Comparison of ENCODE assay signal across 19 cellular contexts in the genomic region with DNA sequence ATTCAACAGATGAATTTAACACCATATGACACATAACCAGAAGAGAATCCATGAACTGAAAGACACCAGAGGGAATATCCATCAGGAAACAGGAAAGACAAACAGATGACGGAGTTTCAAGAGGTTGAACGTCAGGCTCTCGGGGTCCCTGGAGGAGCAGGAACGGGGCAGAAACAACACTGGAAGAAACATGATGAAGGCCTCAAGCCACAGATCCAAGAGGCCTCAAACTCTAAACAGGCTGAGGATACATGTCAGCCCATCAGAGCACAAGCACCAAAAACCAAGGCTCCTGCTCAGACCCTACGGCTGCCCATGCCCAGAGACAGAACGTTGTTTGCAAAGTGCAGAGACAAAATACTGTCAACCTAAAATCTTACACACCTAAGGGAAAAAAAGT. TPM values are rescaled to one million over a fixed set of nuclear protein-coding genes. Genes with fewer than 3 reads are reported as not detected.
DNase-seq lines count a peak whose midpoint lies in the region; ATAC-seq and TF ChIP-seq lines count a peak whose summit lies in the region.
"Had no signal": no experiment of that assay in that cellular context is flagged by ENCODE, and none has a peak within 500 bp of the region (broad histone marks: within the 10 kb centered on the region; RNA-seq: fewer than 3 reads in every experiment).

No MANE protein-coding gene starts in this region.

- no peak overlapping the region for H3K9ac ChIP-seq in rectal smooth muscle tissue (ENCODE audit: low read length)

- no peak for TF ChIP-seq CTCF in CD4-positive, alpha-beta T cell (IDR thresholded peaks at IDR 0.05)
- no peak for TF ChIP-seq CTCF in RWPE2 (IDR thresholded peaks at IDR 0.05; ENCODE audit: poor library complexity, severe bottlenecking)

- CTCF ChIA-PET in CD4-positive, alpha-beta T cell (lab: Charles Lee): no interaction called here

- intact Hi-C loops in CD4-positive, alpha-beta T cell (cut with DNase I, micrococcal nuclease): no loop called here

- H3K4me3 ChIP-seq in RWPE2 (ENCODE audit: severe bottlenecking) (no peak overlapping the region), rectal smooth muscle tissue (ENCODE audit: low read length) (no peak overlapping the region)
- H3K4me3 ChIP-seq: upper lobe of left lung had no signal

- POLR2A ChIA-PET in CD4-positive, alpha-beta T cell (lab: Charles Lee): no interaction called here

- no peaks in the 10 kb centered on the region for H3K27me3 ChIP-seq in CD4-positive, alpha-beta T cell (ENCODE audit: control insufficient read depth, insufficient read depth, low read length)
- H3K27me3 ChIP-seq in RWPE2 (ENCODE audit: insufficient read depth, poor library complexity, severe bottlenecking): no peaks in the 10 kb centered on the region
- H3K27me3 ChIP-seq in rectal smooth muscle tissue (ENCODE audit: control insufficient read depth, insufficient read depth, low read length): no peaks in the 10 kb centered on the region
- H3K27me3 ChIP-seq: upper lobe of left lung had no signal

- H3K4me1 ChIP-seq in RWPE2 (ENCODE audit: insufficient read depth, poor library complexity, severe bottlenecking) (peaks cover 6% of the 10 kb centered on the region), rectal smooth muscle tissue (ENCODE audit: control insufficient read depth, insufficient read depth, low read length) (peaks cover 10% of the 10 kb centered on the region)

- H3K36me3 Mint-ChIP-seq in CD4-positive, alpha-beta T cell (ENCODE audit: low read depth): peaks cover 32% of the 10 kb centered on the region
- H3K36me3 Mint-ChIP-seq: natural killer cell treated with Interleukin-12 subunit alpha and Interleukin-12 subunit beta and Interleukin-15 and Interleukin-18, amount 100 ng/mL, for 72 hours had no signal

- H3K9me3 Mint-ChIP-seq in CD4-positive, alpha-beta T cell: no peaks in the 10 kb centered on the region
- H3K9me3 Mint-ChIP-seq: activated CD4-positive, alpha-beta T cell treated with anti-CD3 and anti-CD28 coated beads, Interleukin-2, amount 10 ng/mL, durations not matched to agents 24 days and 14 days; activated naive CD8-positive, alpha-beta T cell treated with anti-CD3 and anti-CD28 coated beads, Interleukin-2, amount 10 ng/mL, durations not matched to agents 7 days and 5 days; natural killer cell treated with Interleukin-12 subunit alpha and Interleukin-12 subunit beta and Interleukin-15 and Interleukin-18, amount 100 ng/mL, for 72 hours had no signal

- no peaks in the 10 kb centered on the region for H3K27me3 Mint-ChIP-seq in CD4-positive, alpha-beta T cell
- H3K27me3 Mint-ChIP-seq: activated CD4-positive, alpha-beta T cell treated with anti-CD3 and anti-CD28 coated beads, Interleukin-2, amount 10 ng/mL, durations not matched to agents 24 days and 14 days; activated naive CD8-positive, alpha-beta T cell treated with anti-CD3 and anti-CD28 coated beads, Interleukin-2, amount 10 ng/mL, durations not matched to agents 7 days and 5 days; B cell; natural killer cell treated with Interleukin-12 subunit alpha and Interleukin-12 subunit beta and Interleukin-15 and Interleukin-18, amount 100 ng/mL, for 72 hours had no signal

- DNase-seq in CD4-positive, alpha-beta T cell: no peak
- DNase-seq in RWPE2 (ENCODE audit: low spot score) (no peak), epithelial cell of prostate (ENCODE audit: low read depth, low spot score) (no peak), foreskin melanocyte (no peak), ureter (ENCODE audit: low spot score) (no peak)
- DNase-seq: activated CD4-positive, alpha-beta T cell treated with anti-CD3 and anti-CD28 coated beads, Interleukin-2, amount 10 ng/mL, durations not matched to agents 24 days and 14 days; activated naive CD8-positive, alpha-beta T cell treated with anti-CD3 and anti-CD28 coated beads, Interleukin-2, amount 10 ng/mL, durations not matched to agents 7 days and 5 days; activated T-cell treated with anti-CD3 and anti-CD28 coated beads for 4 hours; MM.1S; SHP77; stimulated activated CD4-positive, alpha-beta T cell treated with anti-CD3 and anti-CD28 coated beads, Interleukin-4, amount 100 ng/mL, for 4 hours; T-helper 9 cell; upper lobe of left lung had no signal

- H3K36me3 ChIP-seq in RWPE2 (ENCODE audit: low read depth): peaks cover 79% of the 10 kb centered on the region
- peaks cover 27% of the 10 kb centered on the region for H3K36me3 ChIP-seq in rectal smooth muscle tissue (ENCODE audit: control insufficient read depth, insufficient read depth, low read length)

- ATAC-seq in CD4-positive, alpha-beta T cell (ENCODE audit: poor library complexity): no peak
- ATAC-seq in RWPE2 (ENCODE audit: low read depth) (no peak), GM18505 (IDR thresholded peaks at IDR 0.05; ENCODE audit: unreplicated experiment) (no peak), GM21423 (IDR thresholded peaks at IDR 0.05; ENCODE audit: unreplicated experiment) (no peak)
- ATAC-seq: natural killer cell treated with Interleukin-12 subunit alpha and Interleukin-12 subunit beta and Interleukin-15 and Interleukin-18, amount 100 ng/mL, for 72 hours had no signal

- no peaks in the 10 kb centered on the region for H3K4me1 Mint-ChIP-seq in CD4-positive, alpha-beta T cell (ENCODE audit: low read depth)

- no peak overlapping the region for H3K4me3 Mint-ChIP-seq in CD4-positive, alpha-beta T cell
- H3K4me3 Mint-ChIP-seq: activated CD4-positive, alpha-beta T cell treated with anti-CD3 and anti-CD28 coated beads, Interleukin-2, amount 10 ng/mL, durations not matched to agents 24 days and 14 days; activated naive CD8-positive, alpha-beta T cell treated with anti-CD3 and anti-CD28 coated beads, Interleukin-2, amount 10 ng/mL, durations not matched to agents 7 days and 5 days; B cell; natural killer cell treated with Interleukin-12 subunit alpha and Interleukin-12 subunit beta and Interleukin-15 and Interleukin-18, amount 100 ng/mL, for 72 hours had no signal

- TF ChIP-seq POLR2A in GM18505 (IDR thresholded peaks at IDR 0.05; ENCODE audit: borderline replicate concordance, extremely low read depth, insufficient read depth, insufficient read length): no peak

- H3K27ac ChIP-seq in CD4-positive, alpha-beta T cell (ENCODE audit: low read depth, low read length): no peak overlapping the region
- H3K27ac ChIP-seq in RWPE2 (ENCODE audit: poor library complexity, severe bottlenecking) (peak overlapping the region; percentile 46), epithelial cell of prostate (peak overlapping the region; percentile 43), rectal smooth muscle tissue (ENCODE audit: low read depth, low read length) (peak overlapping the region; percentile 81)

- no peaks in the 10 kb centered on the region for H3K9me3 ChIP-seq in CD4-positive, alpha-beta T cell (ENCODE audit: control insufficient read depth, low read length)
- H3K9me3 ChIP-seq in RWPE2 (ENCODE audit: severe bottlenecking): no peaks in the 10 kb centered on the region
- H3K9me3 ChIP-seq: upper lobe of left lung had no signal

- peak overlapping the region; percentile 8 for H3K27ac Mint-ChIP-seq in CD4-positive, alpha-beta T cell
- H3K27ac Mint-ChIP-seq: activated CD4-positive, alpha-beta T cell treated with anti-CD3 and anti-CD28 coated beads, Interleukin-2, amount 10 ng/mL, durations not matched to agents 24 days and 14 days; activated naive CD8-positive, alpha-beta T cell treated with anti-CD3 and anti-CD28 coated beads, Interleukin-2, amount 10 ng/mL, durations not matched to agents 7 days and 5 days; B cell; natural killer cell treated with Interleukin-12 subunit alpha and Interleukin-12 subunit beta and Interleukin-15 and Interleukin-18, amount 100 ng/mL, for 72 hours had no signal

RNA-seq across cellular contexts. Expression of a gene that starts 7.0 kb away (rescaled TPM):
- 100 to 1,000 TPM; 130 to 137 TPM for total RNA-seq in CD4-positive, alpha-beta T cell
- 132 TPM for total RNA-seq in ureter

RNA-seq across cellular contexts. Expression of a gene that starts 7.2 kb away (rescaled TPM):
- 10 to 100 TPM; 11.6 to 12.9 TPM for total RNA-seq in CD4-positive, alpha-beta T cell
- 21.4 TPM for total RNA-seq in ureter

RNA-seq across cellular contexts. Expression of a gene that starts 9.0 kb away (rescaled TPM):
- total RNA-seq in CD4-positive, alpha-beta T cell: 10 to 100 TPM; 18.1 to 19.2 TPM
- total RNA-seq in ureter: 29.0 TPM

RNA-seq across cellular contexts. Expression of a gene that starts 9.7 kb away (rescaled TPM):
- total RNA-seq in CD4-positive, alpha-beta T cell: 10 to 100 TPM; 45.3 to 46.4 TPM
- 77.6 TPM for total RNA-seq in ureter

RNA-seq across cellular contexts. Expression of a gene that starts 13.7 kb away (rescaled TPM):
- total RNA-seq in CD4-positive, alpha-beta T cell: 1 to 10 TPM; 3.3 to 3.4 TPM
- 0.42 TPM for total RNA-seq in ureter
- total RNA-seq: H4 had no signal
